In genomic region chr17:79779661-79780365, GRCh38 we compare ENCODE assay signal across 10 cellular contexts. TPM values are rescaled to one million over a fixed set of nuclear protein-coding genes. Genes with fewer than 3 reads are reported as not detected.
A peak's percentile ranks its signal among the peaks of the same experiment; 100 is the strongest.
DNase-seq lines count a peak whose midpoint lies in the region; ATAC-seq and TF ChIP-seq lines count a peak whose summit lies in the region.
"Had no signal": no experiment of that assay in that cellular context is flagged by ENCODE, and none has a peak within 500 bp of the region (broad histone marks: within the 10 kb centered on the region; RNA-seq: fewer than 3 reads in every experiment).

No MANE protein-coding gene starts in this region.

- in situ Hi-C loops in HAP-1 (cut with MboI; ENCODE audit: low sequenced_read_pairs), result loop anchor here (10.0 kb wide), 2 partner anchors 135 to 215 kb away; no protein-coding TSS in a partner anchor

- peak overlapping the region; percentile 85 for H3K4me3 Mint-ChIP-seq in CD4-positive, alpha-beta T cell
- peak overlapping the region; percentile 74 for H3K4me3 Mint-ChIP-seq in activated T-helper 17 cell treated with anti-CD3 and anti-CD28 coated beads, Interleukin-2, amount 50 U/mL, for 72 hours
- H3K4me3 Mint-ChIP-seq in natural killer cell, result peak overlapping the region; percentile 91

- no peaks in the 10 kb centered on the region for H3K36me3 Mint-ChIP-seq in CD4-positive, alpha-beta T cell (ENCODE audit: low read depth)
- peaks cover 6% of the 10 kb centered on the region for H3K36me3 Mint-ChIP-seq in activated T-helper 17 cell treated with anti-CD3 and anti-CD28 coated beads, Interleukin-2, amount 50 U/mL, for 72 hours (ENCODE audit: low read depth)
- H3K36me3 Mint-ChIP-seq in natural killer cell, result no peaks in the 10 kb centered on the region

- peaks cover 22% of the 10 kb centered on the region for H3K4me1 ChIP-seq in HAP-1

- POLR2A ChIA-PET in CD4-positive, alpha-beta T cell (lab: Charles Lee), result interaction anchor here (1.2 to 1.3 kb wide), 2 partner anchors 9 to 12 kb away, joined by 3 to 4 read pairs; no protein-coding TSS in a partner anchor

- no peak for DNase-seq in CD4-positive, alpha-beta T cell
- no peak for DNase-seq in HAP-1 (ENCODE audit: low spot score in 2 of 2)
- no peak for DNase-seq in natural killer cell
- DNase-seq: hippocampal formation, NCI-H1105 treated with DMSO at 0.1 percent for 48 hours had no signal

- peaks cover 71% of the 10 kb centered on the region for H3K27me3 ChIP-seq in CD4-positive, alpha-beta T cell (ENCODE audit: control insufficient read depth, insufficient read depth, low read length)
- no peaks in the 10 kb centered on the region for H3K27me3 ChIP-seq in HAP-1 (ENCODE audit: low read depth)

- intact Hi-C loops in CD4-positive, alpha-beta T cell (cut with DNase I, micrococcal nuclease), result loop anchor here (2.0 kb wide), 1 partner anchor 17 kb away; the partner anchor contains the start of gene CBX8 (in 2 of the 2)
- intact Hi-C loops in natural killer cell (cut with micrococcal nuclease), result loop anchor here (10.0 kb wide), 1 partner anchor 135 kb away; no protein-coding TSS in a partner anchor

- H3K4me1 Mint-ChIP-seq in CD4-positive, alpha-beta T cell (ENCODE audit: low read depth), result peaks cover 27% of the 10 kb centered on the region
- H3K4me1 Mint-ChIP-seq in activated T-helper 17 cell treated with anti-CD3 and anti-CD28 coated beads, Interleukin-2, amount 50 U/mL, for 72 hours, result no peaks in the 10 kb centered on the region
- H3K4me1 Mint-ChIP-seq in natural killer cell, result peaks cover 13% of the 10 kb centered on the region in 2 donors

- H3K27ac ChIP-seq in CD4-positive, alpha-beta T cell (ENCODE audit: low read depth, low read length), result no peak overlapping the region

- peak overlapping the region; percentile 71 for H3K4me3 ChIP-seq in HAP-1

- ATAC-seq in CD4-positive, alpha-beta T cell (ENCODE audit: poor library complexity), result no peak
- no peak for ATAC-seq in activated T-helper 17 cell treated with anti-CD3 and anti-CD28 coated beads, Interleukin-2, amount 50 U/mL, for 72 hours (replicated peaks)
- ATAC-seq in natural killer cell (no peak), GM21423 (IDR thresholded peaks at IDR 0.05; ENCODE audit: unreplicated experiment) (no peak), GM19328 (IDR thresholded peaks at IDR 0.05; ENCODE audit: unreplicated experiment) (no peak), GM18870 (IDR thresholded peaks at IDR 0.05; ENCODE audit: unreplicated experiment) (no peak)
- ATAC-seq: activated naive CD4-positive, alpha-beta T cell treated with anti-CD3 and anti-CD28 coated beads, Interleukin-2, amount 50 U/mL, for 72 hours had no signal

- H3K36me3 ChIP-seq in HAP-1 (replicated peaks), result peaks cover 55% of the 10 kb centered on the region

- no peak for TF ChIP-seq CTCF in CD4-positive, alpha-beta T cell (IDR thresholded peaks at IDR 0.05)
- no peak for TF ChIP-seq CTCF in natural killer cell (IDR thresholded peaks at IDR 0.05)

- H3K27me3 Mint-ChIP-seq in CD4-positive, alpha-beta T cell, result peaks cover 75% of the 10 kb centered on the region
- H3K27me3 Mint-ChIP-seq in activated T-helper 17 cell treated with anti-CD3 and anti-CD28 coated beads, Interleukin-2, amount 50 U/mL, for 72 hours, result peaks cover 56% of the 10 kb centered on the region
- peaks cover 59 to 62% of the 10 kb centered on the region in 2 donors for H3K27me3 Mint-ChIP-seq in natural killer cell (ENCODE audit: low read depth in 2 of 2)

- H3K9me3 Mint-ChIP-seq in CD4-positive, alpha-beta T cell, result no peaks in the 10 kb centered on the region
- H3K9me3 Mint-ChIP-seq in activated T-helper 17 cell treated with anti-CD3 and anti-CD28 coated beads, Interleukin-2, amount 50 U/mL, for 72 hours, result no peaks in the 10 kb centered on the region
- H3K9me3 Mint-ChIP-seq in natural killer cell, result no peaks in the 10 kb centered on the region
- H3K9me3 Mint-ChIP-seq: activated naive CD4-positive, alpha-beta T cell treated with anti-CD3 and anti-CD28 coated beads, Interleukin-2, amount 50 U/mL, for 72 hours had no signal

- CTCF ChIA-PET in CD4-positive, alpha-beta T cell (lab: Charles Lee), result no interaction called here

- H3K9me3 ChIP-seq in CD4-positive, alpha-beta T cell (ENCODE audit: control insufficient read depth, low read length), result no peaks in the 10 kb centered on the region
- H3K9me3 ChIP-seq in HAP-1, result no peaks in the 10 kb centered on the region

- H3K27ac Mint-ChIP-seq in CD4-positive, alpha-beta T cell, result no peak overlapping the region
- no peak overlapping the region for H3K27ac Mint-ChIP-seq in activated T-helper 17 cell treated with anti-CD3 and anti-CD28 coated beads, Interleukin-2, amount 50 U/mL, for 72 hours
- no peak overlapping the region for H3K27ac Mint-ChIP-seq in natural killer cell
- H3K27ac Mint-ChIP-seq: activated naive CD4-positive, alpha-beta T cell treated with anti-CD3 and anti-CD28 coated beads, Interleukin-2, amount 50 U/mL, for 72 hours had no signal

RNA-seq across cellular contexts. Expression of gene CBX2, which starts 1.9 kb away (rescaled TPM):
- under 1 TPM in 1 of 2 experiments, not detected in 1; 0.31 TPM for total RNA-seq in CD4-positive, alpha-beta T cell
- 1 to 10 TPM in 1 of 2 donors, under 1 TPM in 1; 0.50 to 1.6 TPM for total RNA-seq in activated T-helper 17 cell treated with anti-CD3 and anti-CD28 coated beads, Interleukin-2, amount 50 U/mL, for 72 hours
- 1 to 10 TPM in 1 of 3 donors, under 1 TPM in 1, not detected in 1; 0.18 to 1.3 TPM for total RNA-seq in natural killer cell

RNA-seq across cellular contexts. Expression of gene CBX8, which starts 17.1 kb away (rescaled TPM):
- 1 to 10 TPM; 5.3 to 6.5 TPM for total RNA-seq in CD4-positive, alpha-beta T cell
- total RNA-seq in activated T-helper 17 cell treated with anti-CD3 and anti-CD28 coated beads, Interleukin-2, amount 50 U/mL, for 72 hours, result 1 to 10 TPM; 1.6 to 5.5 TPM
- total RNA-seq in natural killer cell, result 1 to 10 TPM; 4.0 to 6.4 (median 5.8) TPM

RNA-seq across cellular contexts. Expression of gene ENPP7, which starts 49.1 kb away (rescaled TPM):
- total RNA-seq in CD4-positive, alpha-beta T cell, result not detected
- under 1 TPM in 1 of 2 donors, not detected in 1; 0.50 TPM for total RNA-seq in activated T-helper 17 cell treated with anti-CD3 and anti-CD28 coated beads, Interleukin-2, amount 50 U/mL, for 72 hours
- total RNA-seq in natural killer cell, result under 1 TPM in 1 of 3 donors, not detected in 2; 0.95 TPM

RNA-seq across cellular contexts. Expression of gene CBX4, which starts 59.4 kb away (rescaled TPM):
- 100 to 1,000 TPM; 196 to 202 TPM for total RNA-seq in CD4-positive, alpha-beta T cell
- 1 to 10 TPM; 8.7 to 9.1 TPM for total RNA-seq in activated T-helper 17 cell treated with anti-CD3 and anti-CD28 coated beads, Interleukin-2, amount 50 U/mL, for 72 hours
- 100 to 1,000 TPM; 147 to 220 (median 217) TPM for total RNA-seq in natural killer cell
